In the genomic region with DNA sequence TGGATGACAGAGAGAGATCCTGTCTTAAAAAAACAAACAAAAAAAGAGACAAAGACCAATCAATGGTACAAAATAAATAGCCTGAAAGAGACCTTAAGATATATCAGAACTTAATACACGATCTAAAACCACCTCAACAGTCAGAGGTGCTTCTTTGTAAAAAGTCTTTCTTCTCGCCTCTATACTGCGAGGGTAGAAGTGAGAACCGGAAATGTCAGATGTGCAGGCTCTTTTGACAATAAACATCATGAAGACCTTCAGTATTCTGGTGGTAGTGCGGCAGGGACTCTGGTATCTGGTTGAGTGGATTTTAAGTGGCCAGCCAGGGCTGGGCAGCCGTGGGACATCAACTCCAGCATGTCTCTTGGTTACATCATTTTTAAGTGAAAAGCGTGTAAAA, we compare ENCODE assay signal across 18 cellular contexts.
"Had no signal": no experiment of that assay in that cellular context is flagged by ENCODE, and none has a peak within 500 bp of the region (broad histone marks: within the 10 kb centered on the region; RNA-seq: fewer than 3 reads in every experiment).

No MANE protein-coding gene starts in this region.

- H3K27me3 ChIP-seq: foreskin keratinocyte, tibial nerve, uterus had no signal

- DNase-seq: activated CD4-positive, alpha-beta T cell treated with anti-CD3 and anti-CD28 coated beads, Interleukin-2, amount 50 U/mL, for 48 hours; activated CD4-positive, CD25-positive, alpha-beta regulatory T cell treated with anti-CD3 and anti-CD28 coated beads, Interleukin-2, amount 50 U/mL, for 72 hours; activated gamma-delta T cell treated with Interleukin-2 at 50 U/mL for 16 hours; aorta; cerebellar nuclear complex; effector memory CD4-positive, alpha-beta T cell; foreskin keratinocyte; glutamatergic neuron; hypothalamus; kidney glomerular epithelial cell; left ventricle myocardium superior; mesenchymal stem cell; stimulated activated CD4-positive, alpha-beta T cell treated with anti-CD3 and anti-CD28 coated beads, Interleukin-1b, Interleukin-23, amount 100 ng/mL, for 48 hours; substantia nigra; SW 1271; uterus had no signal

- H3K4me1 ChIP-seq: uterus had no signal

- H3K9me3 ChIP-seq: tibial nerve, uterus had no signal

- H3K27me3 Mint-ChIP-seq: dendritic cell treated with granulocyte-macrophage colony-stimulating factor and Interleukin-4, amounts not matched to agents 40 ng/mL and 50 ng/mL, for 4 days had no signal

- ATAC-seq: foreskin keratinocyte, left ventricle myocardium superior had no signal

- H3K4me3 Mint-ChIP-seq: dendritic cell treated with granulocyte-macrophage colony-stimulating factor and Interleukin-4, amounts not matched to agents 40 ng/mL and 50 ng/mL, for 4 days had no signal

- H3K9me3 Mint-ChIP-seq: dendritic cell treated with granulocyte-macrophage colony-stimulating factor and Interleukin-4, amounts not matched to agents 40 ng/mL and 50 ng/mL, for 4 days had no signal

- H3K27ac Mint-ChIP-seq: dendritic cell treated with granulocyte-macrophage colony-stimulating factor and Interleukin-4, amounts not matched to agents 40 ng/mL and 50 ng/mL, for 4 days had no signal

- H3K27ac ChIP-seq: foreskin keratinocyte, tibial nerve, uterus had no signal

- H3K4me3 ChIP-seq: tibial nerve, uterus had no signal

- H3K36me3 ChIP-seq: uterus had no signal
